In the genomic region with DNA sequence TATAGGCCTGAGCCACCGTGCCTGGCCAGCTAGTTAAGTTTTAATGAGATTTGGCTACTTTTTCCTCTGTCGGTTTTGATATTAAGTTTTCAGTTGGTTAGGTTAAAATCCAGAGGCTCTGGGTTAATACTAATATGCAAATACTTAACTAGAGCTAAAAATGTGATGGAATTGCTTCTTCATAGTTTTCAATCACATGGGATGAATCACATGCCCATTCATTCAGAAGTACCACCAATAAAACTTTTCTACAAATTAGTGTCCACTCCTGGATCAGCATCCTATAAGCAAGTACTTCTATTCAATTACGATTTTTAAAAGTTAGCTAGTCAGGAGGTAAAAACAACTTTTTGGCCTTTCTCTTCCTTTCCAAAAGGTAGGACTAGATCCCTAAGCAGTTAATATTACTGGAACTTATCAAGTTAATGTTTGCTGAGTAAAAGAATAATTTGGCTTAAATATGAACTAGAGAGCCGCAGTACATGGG, we compare ENCODE assay signal across 16 cellular contexts. TPM values are rescaled to one million over a fixed set of nuclear protein-coding genes. Genes with fewer than 3 reads are reported as not detected.
DNase-seq lines count a peak whose midpoint lies in the region; ATAC-seq, FAIRE-seq and TF ChIP-seq lines count a peak whose summit lies in the region.
"Had no signal": no experiment of that assay in that cellular context is flagged by ENCODE, and none has a peak within 500 bp of the region (broad histone marks: within the 10 kb centered on the region; RNA-seq: fewer than 3 reads in every experiment).

No MANE protein-coding gene starts in this region.

- TF ChIP-seq EP300 in A549 (IDR thresholded peaks at IDR 0.05) = no peak

- H4K20me1 ChIP-seq in keratinocyte (ENCODE audit: control insufficient read depth, extremely low read depth, insufficient read depth, low read length) (no peaks in the 10 kb centered on the region), GM23338 (replicated peaks; ENCODE audit: insufficient read depth) (peaks cover 6% of the 10 kb centered on the region; the same call in 1 of the 2 replicates)

- H3K4me1 Mint-ChIP-seq in GM23338 = peaks cover 8% of the 10 kb centered on the region; the same call in 1 of the 3 replicates

- TF ChIP-seq CTCF in A549 (IDR thresholded peaks at IDR 0.05) (no peak), VCaP (conservative IDR thresholded peaks at IDR 0.05) (no peak), keratinocyte (optimal IDR thresholded peaks at IDR 0.05 in 1 of 3, IDR thresholded peaks at IDR 0.05 in 1 of 3, conservative IDR thresholded peaks at IDR 0.05 in 1 of 3; ENCODE audit: extremely low read depth in 1 of 3, insufficient read depth in 2 of 3, low read length in 3 of 3) (no peak), GM23338 (conservative IDR thresholded peaks at IDR 0.05; ENCODE audit: low read depth in 2 of 2) (no peak)

- DNase-seq in A549 (ENCODE audit: low read depth in 1 of 2, low spot score in 1 of 2) (no peak), keratinocyte (ENCODE audit: low read depth, low spot score) (no peak), GM23338 (ENCODE audit: low spot score) (no peak)
- DNase-seq: activated CD4-positive, alpha-beta T cell treated with anti-CD3 and anti-CD28 coated beads for 4 hours; AML-193; DMS79 treated with DMSO at 0.1 percent for 48 hours; NCI-H2029; NK-92 treated with Interleukin-12 subunit alpha and Interleukin-12 subunit beta, amount 100 ng/mL, for 24 hours; posterior cingulate gyrus had no signal

- no peaks in the 10 kb centered on the region for H3K36me3 Mint-ChIP-seq in GM23338 (ENCODE audit: low read depth)

- H3K27ac ChIP-seq in A549 = peak overlapping the region; percentile 53 to 74; a peak in 4 of 6 replicates
- H3K27ac ChIP-seq in VCaP = peak overlapping the region; percentile 90
- peak overlapping the region; percentile 63 for H3K27ac ChIP-seq in keratinocyte (ENCODE audit: control insufficient read depth, insufficient read depth, low read length)
- H3K27ac ChIP-seq in rectal smooth muscle tissue (ENCODE audit: low read depth, low read length) = peak overlapping the region; percentile 64
- H3K27ac ChIP-seq in GM23338 (ENCODE audit: low read depth) = no peak overlapping the region
- H3K27ac ChIP-seq: KMS-11 had no signal

- POLR2A ChIA-PET in A549 (lab: Yijun Ruan, JAX) = no interaction called here

- H3K9me2 ChIP-seq in GM23338 (ENCODE audit: insufficient read depth) = no peaks in the 10 kb centered on the region

- H3K4me2 ChIP-seq in A549 (peak overlapping the region; percentile 92), keratinocyte (ENCODE audit: control insufficient read depth, extremely low read depth, insufficient read depth, low read depth, low read length) (peak overlapping the region; percentile 99), GM23338 (no peak overlapping the region)
- H3K4me2 ChIP-seq: KMS-11 had no signal

- 36% methylated on average over 4 of the region's 4 CpGs for WGBS in A549 (ENCODE audit: missing lambda C conversion rate)

- no peak for TF ChIP-seq RAD21 in A549 (conservative IDR thresholded peaks at IDR 0.05 in 1 of 2, IDR thresholded peaks at IDR 0.05 in 1 of 2)

- H3K27me3 ChIP-seq in keratinocyte (ENCODE audit: control insufficient read depth, extremely low read depth, insufficient read depth, low read length) (no peaks in the 10 kb centered on the region), rectal smooth muscle tissue (ENCODE audit: control insufficient read depth, insufficient read depth, low read length) (no peaks in the 10 kb centered on the region), GM23338 (ENCODE audit: insufficient read depth) (peaks cover 11% of the 10 kb centered on the region)

- H3K79me2 ChIP-seq in keratinocyte (ENCODE audit: control insufficient read depth, insufficient read depth, low read length) (peaks cover 51% of the 10 kb centered on the region), GM23338 (replicated peaks; ENCODE audit: insufficient read depth) (0 out of 2 replicates have a peak, but pooled peaks cover 4% of the 10 kb centered on the region)

- H3K4me3 ChIP-seq in A549 (peak overlapping the region; percentile 37), keratinocyte (ENCODE audit: control insufficient read depth in 2 of 3, extremely low read depth in 1 of 3, insufficient read depth in 2 of 3, low read depth in 1 of 3, low read length in 3 of 3) (peak overlapping the region in 1 of 3 experiments; percentile 1), rectal smooth muscle tissue (ENCODE audit: low read length) (peak overlapping the region; percentile 9), GM23338 (no peak overlapping the region)

- no peaks in the 10 kb centered on the region for H3K9me3 ChIP-seq in A549
- H3K9me3 ChIP-seq in keratinocyte (ENCODE audit: control insufficient read depth, low read depth, low read length) = no peaks in the 10 kb centered on the region

- 0 out of 2 replicates have a peak, but pooled peaks cover 8% of the 10 kb centered on the region for H3F3A ChIP-seq in GM23338 (replicated peaks; ENCODE audit: low read depth)

- H3K9ac ChIP-seq in keratinocyte (ENCODE audit: control insufficient read depth, extremely low read depth, insufficient read depth, low read length) = peak overlapping the region; percentile 65
- H3K9ac ChIP-seq in rectal smooth muscle tissue (ENCODE audit: low read length) = no peak overlapping the region
- H3K9ac ChIP-seq: KMS-11 had no signal

- ATAC-seq in A549 (no peak), GM23338 (no peak), HG03135 (IDR thresholded peaks at IDR 0.05; ENCODE audit: unreplicated experiment) (no peak), HG03108 (IDR thresholded peaks at IDR 0.05; ENCODE audit: unreplicated experiment) (no peak), GM21367 (IDR thresholded peaks at IDR 0.05; ENCODE audit: unreplicated experiment) (no peak)

- dilution Hi-C loops in keratinocyte (cut with MboI; ENCODE audit: extremely low pct_ligation_motif_present, low sequenced_read_pairs) = no loop called here

- TF ChIP-seq POLR2A in A549 (IDR thresholded peaks at IDR 0.05; ENCODE audit: low read length) = no peak

- peaks cover 11% of the 10 kb centered on the region for H3K27me3 Mint-ChIP-seq in GM23338 (ENCODE audit: insufficient read depth, low read depth, poor library complexity)

- H3K9me1 ChIP-seq in keratinocyte (ENCODE audit: control insufficient read depth, extremely low read depth, insufficient read depth, low read length) = no peaks in the 10 kb centered on the region

- H2AFZ ChIP-seq in keratinocyte (ENCODE audit: control insufficient read depth, low read length) (no peak overlapping the region), GM23338 (no peak overlapping the region)

- H3K4me3 Mint-ChIP-seq in GM23338 = no peak overlapping the region

- CTCF ChIA-PET in A549 (lab: Yijun Ruan, JAX) = interaction anchor here (1.1 to 2.1 kb wide), 5 partner anchors 18 to 367 kb away, joined by 3 to 11 read pairs (median 3); partner anchors contain the start of gene COG3

- no peak overlapping the region for H3K27ac Mint-ChIP-seq in GM23338

- H3K36me3 ChIP-seq in keratinocyte (ENCODE audit: control insufficient read depth in 2 of 2, extremely low read depth in 1 of 2, insufficient read depth in 2 of 2, low read length in 2 of 2) (peaks cover 4 to 15% of the 10 kb centered on the region in 2 experiments), rectal smooth muscle tissue (ENCODE audit: control insufficient read depth, insufficient read depth, low read length) (peaks cover 4% of the 10 kb centered on the region), GM23338 (ENCODE audit: insufficient read depth) (no peaks in the 10 kb centered on the region)

- peaks cover 42% of the 10 kb centered on the region for H3K4me1 ChIP-seq in A549
- peaks cover 20% of the 10 kb centered on the region for H3K4me1 ChIP-seq in keratinocyte (ENCODE audit: control insufficient read depth, extremely low read depth, insufficient read depth, low read length)
- H3K4me1 ChIP-seq in rectal smooth muscle tissue (ENCODE audit: control insufficient read depth, insufficient read depth, low read length) = peaks cover 5% of the 10 kb centered on the region
- H3K4me1 ChIP-seq in GM23338 (ENCODE audit: insufficient read depth) = no peaks in the 10 kb centered on the region

- FAIRE-seq in A549 (lab: Jason Lieb, UNC) (no peak), keratinocyte (lab: Jason Lieb, UNC) (no peak)
- FAIRE-seq: GM12891 had no signal

- no peaks in the 10 kb centered on the region for H3K9me3 Mint-ChIP-seq in GM23338

RNA-seq across cellular contexts. Expression of gene SLC25A30, which starts 4.3 kb away (rescaled TPM):
- polyA plus RNA-seq in A549 (2011; rRNA removed) (11.2 and 12.7 TPM in 2 replicates), A549 (2017; fragmentation: RNase III; extraction: RNeasy Plus Mini Kit Qiagen cat#74134 plus additional on column Dnase treatment) (10.1 to 10.6 TPM (median 10.1 TPM) in 3 replicates), keratinocyte (21.4 to 26.8 TPM (median 24.5 TPM) in 3 replicates), GM23338 (2016; fragmentation: Nextera tagmentation; extraction: Ambion mirVana) (1.6 and 2.0 TPM in 2 replicates)
- 5.6 and 5.7 TPM in 2 replicates for polyA plus RNA-seq in A549 (2012; cell fraction: cytosol; rRNA removed)
- polyA plus RNA-seq in A549 (2012; cell fraction: nucleus; rRNA removed) = 1.6 and 2.7 TPM in 2 replicates
- 14.8 and 28.0 TPM in 2 replicates for polyA minus RNA-seq in A549 (2011; rRNA and poly(A)+ RNA removed)
- polyA plus RNA-seq in keratinocyte (2011; ENCODE audit: low read depth) = 20.1 TPM
- polyA plus RNA-seq in keratinocyte (2011; cell fraction: cytosol; rRNA removed) = 18.5 and 29.4 TPM in 2 replicates
- 20.8 and 21.6 TPM in 2 replicates for polyA plus RNA-seq in keratinocyte (2011; cell fraction: nucleus; rRNA removed)
- polyA plus RNA-seq in keratinocyte (2012; ENCODE audit: low replicate concordance) = 10.6 and 19.4 TPM in 2 replicates
- polyA minus RNA-seq in keratinocyte = 26.0 to 49.0 TPM (median 46.0 TPM) in 3 replicates
- polyA minus RNA-seq in keratinocyte (2011; cell fraction: cytosol; rRNA and poly(A)+ RNA removed) = 19.0 TPM
- polyA minus RNA-seq in keratinocyte (2011; cell fraction: nucleus; rRNA and poly(A)+ RNA removed) = 11.8 and 33.2 TPM in 2 replicates
- total RNA-seq in GM23338 (2014; rRNA removed; shearing (Covaris generic)) = 4.3 and 7.5 TPM in 2 replicates

RNA-seq across cellular contexts. Expression of gene COG3, which starts 50.9 kb away (rescaled TPM):
- 20.0 and 23.3 TPM in 2 replicates for polyA plus RNA-seq in A549 (2011; rRNA removed)
- polyA plus RNA-seq in A549 (2012; cell fraction: cytosol; rRNA removed) = 12.9 and 13.6 TPM in 2 replicates
- 17.9 and 18.4 TPM in 2 replicates for polyA plus RNA-seq in A549 (2012; cell fraction: nucleus; rRNA removed)
- polyA plus RNA-seq in A549 (2017; fragmentation: RNase III; extraction: RNeasy Plus Mini Kit Qiagen cat#74134 plus additional on column Dnase treatment) = 8.2 to 9.1 TPM (median 9.0 TPM) in 3 replicates
- polyA minus RNA-seq in A549 (2011; rRNA and poly(A)+ RNA removed) = 10.6 and 10.7 TPM in 2 replicates
- polyA plus RNA-seq in keratinocyte = 22.8 to 31.0 TPM (median 24.0 TPM) in 3 replicates
- polyA plus RNA-seq in keratinocyte (2011; ENCODE audit: low read depth) = 18.2 TPM
- polyA plus RNA-seq in keratinocyte (2011; cell fraction: cytosol; rRNA removed) = 10.4 and 18.9 TPM in 2 replicates
- 34.2 and 41.7 TPM in 2 replicates for polyA plus RNA-seq in keratinocyte (2011; cell fraction: nucleus; rRNA removed)
- 14.7 and 19.2 TPM in 2 replicates for polyA plus RNA-seq in keratinocyte (2012; ENCODE audit: low replicate concordance)
- polyA minus RNA-seq in keratinocyte = 5.0 to 32.4 TPM (median 19.9 TPM) in 3 replicates
- polyA minus RNA-seq in keratinocyte (2011; cell fraction: cytosol; rRNA and poly(A)+ RNA removed) = 13.4 TPM
- 31.8 and 48.5 TPM in 2 replicates for polyA minus RNA-seq in keratinocyte (2011; cell fraction: nucleus; rRNA and poly(A)+ RNA removed)
- total RNA-seq in GM23338 (2014; rRNA removed; shearing (Covaris generic)) = 15.6 and 23.9 TPM in 2 replicates
- polyA plus RNA-seq in GM23338 (2016; fragmentation: Nextera tagmentation; extraction: Ambion mirVana) = 17.1 and 18.6 TPM in 2 replicates
